In the genomic region with DNA sequence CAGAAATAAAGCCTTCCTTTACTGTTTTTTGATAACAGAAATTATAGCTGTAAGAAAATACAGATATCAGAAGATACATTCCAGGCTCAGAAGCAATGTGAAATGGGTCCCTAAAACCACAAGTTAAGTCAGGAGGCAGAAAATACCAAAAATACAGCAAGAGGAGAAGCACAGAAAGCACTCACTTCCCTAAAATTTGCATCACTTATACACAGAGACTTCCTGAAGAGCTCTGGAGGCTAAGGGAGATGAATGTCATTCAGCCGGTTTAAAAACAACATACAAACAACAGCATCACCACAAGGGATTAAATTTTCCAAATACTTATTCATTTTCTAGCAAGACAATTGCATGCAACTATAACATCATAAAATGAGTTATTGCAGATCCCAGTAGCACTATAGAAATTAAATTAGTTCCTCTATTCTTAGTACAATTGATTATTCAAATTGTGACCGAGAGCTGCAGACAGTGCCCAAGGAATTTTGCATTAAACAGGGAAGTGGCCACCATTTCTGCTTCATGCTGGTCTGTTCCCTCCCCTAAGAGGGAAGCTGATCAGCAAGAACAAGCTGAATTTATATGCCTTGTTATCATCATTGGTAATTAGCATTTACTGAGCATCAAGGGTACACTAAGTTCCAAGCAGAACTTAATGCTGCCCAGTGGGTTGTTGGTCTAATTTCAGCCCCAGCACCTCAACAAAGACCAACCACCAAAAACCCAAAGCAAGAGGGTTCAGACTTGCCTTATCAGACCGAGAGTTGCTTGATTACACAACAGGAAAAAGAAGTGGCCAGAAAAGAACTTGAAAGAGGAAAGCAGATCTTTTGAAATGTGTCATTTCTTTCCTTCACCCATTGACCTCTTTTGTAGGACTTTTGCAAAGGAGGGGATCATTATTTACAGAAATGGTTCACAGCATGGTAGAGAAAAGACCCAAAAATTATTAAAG, we compare ENCODE assay signal across 9 cellular contexts.
DNase-seq lines count a peak whose midpoint lies in the region; ATAC-seq and TF ChIP-seq lines count a peak whose summit lies in the region.
"Had no signal": no experiment of that assay in that cellular context is flagged by ENCODE, and none has a peak within 500 bp of the region (broad histone marks: within the 10 kb centered on the region; RNA-seq: fewer than 3 reads in every experiment).

No MANE protein-coding gene starts in this region.

- H3K9ac ChIP-seq in smooth muscle cell (ENCODE audit: low read depth), result no peak overlapping the region

- ATAC-seq in GM19397 (IDR thresholded peaks at IDR 0.05; ENCODE audit: unreplicated experiment), result peak; percentile 70
- peak; percentile 88 for ATAC-seq in HG03060 (IDR thresholded peaks at IDR 0.05; ENCODE audit: low read depth, unreplicated experiment)
- ATAC-seq in T-cell (replicated peaks in 1 of 4), result no peak

- no peaks in the 10 kb centered on the region for H3K4me1 ChIP-seq in smooth muscle cell (ENCODE audit: low read depth)

- H3K4me2 ChIP-seq in smooth muscle cell, result no peak overlapping the region

- no peak overlapping the region for H3K27ac ChIP-seq in smooth muscle cell (ENCODE audit: low read depth)
- H3K27ac ChIP-seq in brain microvascular endothelial cell, result no peak overlapping the region

- H3K4me3 ChIP-seq in smooth muscle cell (no peak overlapping the region), brain microvascular endothelial cell (ENCODE audit: low read depth, low read length) (no peak overlapping the region)

- POLR2A ChIA-PET in T-cell (lab: Charles Lee), result no interaction called here

- no peak overlapping the region for H3K4me3 Mint-ChIP-seq in T-cell

- no peaks in the 10 kb centered on the region for H3K36me3 ChIP-seq in smooth muscle cell (ENCODE audit: low read depth)
- H3K36me3 ChIP-seq in brain microvascular endothelial cell (replicated peaks), result no peaks in the 10 kb centered on the region

- H3K27me3 Mint-ChIP-seq in T-cell, result peaks cover 5 to 8% of the 10 kb centered on the region in 2 donors

- peaks cover 0 to 4% (median 0%) of the 10 kb centered on the region in 3 donors for H3K9me3 Mint-ChIP-seq in T-cell

- no peak for TF ChIP-seq CTCF in smooth muscle cell (IDR thresholded peaks at IDR 0.05; ENCODE audit: borderline replicate concordance, insufficient read depth, poor library complexity, severe bottlenecking)
- no peak for TF ChIP-seq CTCF in brain microvascular endothelial cell (IDR thresholded peaks at IDR 0.05; ENCODE audit: low read depth, low read length, missing control alignments)

- no peak overlapping the region for H3K27ac Mint-ChIP-seq in T-cell

- WGBS in smooth muscle cell (ENCODE audit: low lambda C conversion rate), result 53% methylated on average over 3 of the region's 3 CpGs

- H3K27me3 ChIP-seq in smooth muscle cell (ENCODE audit: low read depth) (no peaks in the 10 kb centered on the region), brain microvascular endothelial cell (replicated peaks) (no peaks in the 10 kb centered on the region)

- H4K20me1 ChIP-seq in smooth muscle cell (ENCODE audit: low read depth), result no peaks in the 10 kb centered on the region

- peak overlapping the region; percentile 65 for H2AFZ ChIP-seq in smooth muscle cell (ENCODE audit: low read depth)

- no peaks in the 10 kb centered on the region for H3K9me3 ChIP-seq in smooth muscle cell (replicated peaks; ENCODE audit: low read depth)

- no peaks in the 10 kb centered on the region for H3K79me2 ChIP-seq in smooth muscle cell (ENCODE audit: low read depth)

- no peaks in the 10 kb centered on the region for H3K36me3 Mint-ChIP-seq in T-cell

- CTCF ChIA-PET in T-cell (lab: Charles Lee), result interaction anchor here in 1 of 2 donors (0.7 kb wide), 1 partner anchor 11 kb away, joined by 3 read pairs; no protein-coding TSS in a partner anchor

- peak; percentile 94 for DNase-seq in SIG-M5 (lab: John Stamatoyannopoulos, UW)
- no peak for DNase-seq in smooth muscle cell (lab: John Stamatoyannopoulos, UW; ENCODE audit: unreplicated experiment)
- no peak for DNase-seq in brain microvascular endothelial cell
- no peak for DNase-seq in stimulated activated CD4-positive, alpha-beta T cell treated with anti-CD3 and anti-CD28 coated beads, Interleukin-15, amount 100 ng/mL, for 24 hours
- DNase-seq in T-helper 1 cell, result no peak
- no peak for DNase-seq in T-cell
- DNase-seq: caudate nucleus had no signal

- no peaks in the 10 kb centered on the region for H3K4me1 Mint-ChIP-seq in T-cell

- in situ Hi-C loops in brain microvascular endothelial cell (cut with HindIII; ENCODE audit: low pct_ligation_motif_present, low sequenced_read_pairs), result no loop called here

- no peaks in the 10 kb centered on the region for H3F3A ChIP-seq in smooth muscle cell (ENCODE audit: low read depth)

Comparison
In these comparisons a context has a peak if more than half of its experiments do, and no peak if none do; other contexts are left out.
1. ATAC-seq: peak in GM19397 (single experiment) and HG03060 (single experiment); none in T-cell (0 of 4).